In genomic region chr9:92406506-92406905, GRCh38 we compare ENCODE assay signal across 8 cellular contexts. TPM values are rescaled to one million over a fixed set of nuclear protein-coding genes. Genes with fewer than 3 reads are reported as not detected.
A peak's percentile ranks its signal among the peaks of the same experiment; 100 is the strongest.
DNase-seq lines count a peak whose midpoint lies in the region; ATAC-seq lines count a peak whose summit lies in the region.

No MANE protein-coding gene starts in this region.

- ATAC-seq in GM18520 (IDR thresholded peaks at IDR 0.05; ENCODE audit: unreplicated experiment) (peak; percentile 60), HG03460 (IDR thresholded peaks at IDR 0.05; ENCODE audit: unreplicated experiment) (peak; percentile 70), left ventricle myocardium superior (peak; percentile 81), HG02840 (IDR thresholded peaks at IDR 0.05; ENCODE audit: low FRiP score, unreplicated experiment) (no peak), GM19324 (IDR thresholded peaks at IDR 0.05; ENCODE audit: low FRiP score, unreplicated experiment) (no peak)

- DNase-seq in activated CD4-positive, alpha-beta T cell treated with anti-CD3 and anti-CD28 coated beads, Interleukin-2, amount 50 U/mL, for 48 hours: peak; percentile 1 to 9
- DNase-seq in left ventricle myocardium superior (no peak), substantia nigra (lab: John Stamatoyannopoulos, UW) (peak in 30 of 49 donors; percentile 1 to 62 (median 14)), NCI-H2227 (lab: John Stamatoyannopoulos, UW; ENCODE audit: unreplicated experiment) (no peak)

- no peak overlapping the region for H3K27ac ChIP-seq in substantia nigra (ENCODE audit: low read depth, low read length, poor library complexity, severe bottlenecking)

- intact Hi-C loops in left ventricle myocardium superior (cut with micrococcal nuclease): no loop called here

RNA-seq across cellular contexts. Expression of gene OGN, which starts 2.1 kb away (rescaled TPM):
- total RNA-seq in left ventricle myocardium superior: 8.1 TPM

RNA-seq across cellular contexts. Expression of gene OMD, which starts 17.8 kb away (rescaled TPM):
- 4.4 TPM for total RNA-seq in left ventricle myocardium superior

Comparison
In these comparisons a context has a peak if more than half of its experiments do, and no peak if none do; other contexts are left out.
1. ATAC-seq: peak in GM18520 (single experiment), HG03460 (single experiment) and left ventricle myocardium superior (single experiment); none in HG02840 (single experiment) and GM19324 (single experiment).
2. DNase-seq: peak in activated CD4-positive, alpha-beta T cell treated with anti-CD3 and anti-CD28 coated beads, Interleukin-2, amount 50 U/mL, for 48 hours (2 of 2) and substantia nigra (30 of 49); none in left ventricle myocardium superior (single experiment) and NCI-H2227 (single experiment).